ENCODE assay signal across 32 cellular contexts in the genomic region with DNA sequence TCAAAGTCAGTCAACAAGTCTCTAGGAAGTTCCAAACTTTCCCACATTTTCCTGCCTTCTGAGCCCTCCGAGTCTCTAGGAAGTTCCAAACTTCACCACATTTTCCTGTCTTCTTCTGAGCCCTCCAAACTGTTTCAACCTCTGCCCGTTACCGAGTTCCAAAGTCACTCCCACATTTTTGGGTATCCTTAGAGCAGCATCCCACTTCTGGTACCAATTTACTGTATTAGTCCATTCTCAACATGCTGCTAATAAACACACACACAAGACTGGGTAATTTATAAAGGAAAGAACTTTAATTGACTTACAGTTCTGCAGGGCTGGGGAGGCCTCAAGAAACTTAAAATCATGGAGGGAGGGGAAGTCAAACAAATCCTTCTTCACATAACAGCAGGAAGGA.
"Had no signal": no experiment of that assay in that cellular context is flagged by ENCODE, and none has a peak within 500 bp of the region (broad histone marks: within the 10 kb centered on the region; RNA-seq: fewer than 3 reads in every experiment).

No MANE protein-coding gene starts in this region.

- H3K9me3 ChIP-seq: adrenal gland had no signal

- FAIRE-seq: astrocyte had no signal

- DNase-seq: activated effector memory CD4-positive, alpha-beta T cell treated with anti-CD3 and anti-CD28 coated beads, Interleukin-2, amount 50 U/mL, for 16 hours; activated effector memory CD4-positive, alpha-beta T cell treated with Interleukin-2 at 50 U/mL for 16 hours; activated gamma-delta T cell; activated gamma-delta T cell treated with Interleukin-2 at 50 U/mL for 16 hours; activated naive CD4-positive, alpha-beta T cell; activated naive CD4-positive, alpha-beta T cell treated with anti-CD3 and anti-CD28 coated beads for 36 hours; activated naive CD4-positive, alpha-beta T cell treated with anti-CD3 and anti-CD28 coated beads, Interleukin-2, amount 10 ng/mL, durations not matched to agents 7 days and 5 days; activated naive CD4-positive, alpha-beta T cell treated with anti-CD3 and anti-CD28 coated beads, Interleukin-2, amount 50 U/mL, for 16 hours; activated naive CD4-positive, alpha-beta T cell treated with Interleukin-2 at 50 U/mL for 16 hours; activated naive CD8-positive, alpha-beta T cell treated with anti-CD3 and anti-CD28 coated beads for 36 hours; activated naive CD8-positive, alpha-beta T cell treated with anti-CD3 and anti-CD28 coated beads, Interleukin-2, amount 10 ng/mL, durations not matched to agents 7 days and 5 days; activated naive CD8-positive, alpha-beta T cell treated with anti-CD3 and anti-CD28 coated beads, Interleukin-2, amount 50 U/mL, for 24 hours; activated T-cell treated with anti-CD3 and anti-CD28 coated beads, Interleukin-2, amount 50 U/mL, for 1 hour; activated T-cell treated with anti-CD3 and anti-CD28 coated beads, Interleukin-2, amount 50 U/mL, for 24 hours; activated T-cell treated with anti-CD3 and anti-CD28 coated beads, Interleukin-2, amount 50 U/mL, for 4 hours; activated T-cell treated with anti-CD3 and anti-CD28 coated beads, Interleukin-2, amount 50 U/mL, for 48 hours; activated T-cell treated with anti-CD3 and anti-CD28 coated beads, Interleukin-2, amount 50 U/mL, for 72 hours; adrenal gland; amniotic stem cell; amygdala; anterior cingulate cortex; aorta; body of pancreas; brain microvascular endothelial cell; caudate nucleus; central memory CD4-positive, alpha-beta T cell; cerebellar nuclear complex had no signal

- ATAC-seq: activated naive CD4-positive, alpha-beta T cell treated with anti-CD3 and anti-CD28 coated beads, Interleukin-2, amount 50 U/mL, for 72 hours; activated naive CD8-positive, alpha-beta T cell treated with anti-CD3 and anti-CD28 coated beads, Interleukin-2, amount 50 U/mL, for 24 hours; activated T-cell treated with anti-CD3 and anti-CD28 coated beads, Interleukin-2, amount 50 U/mL, for 4 hours; activated T-cell treated with anti-CD3 and anti-CD28 coated beads, Interleukin-2, amount 50 U/mL, for 72 hours; activated T-helper 17 cell treated with anti-CD3 and anti-CD28 coated beads, Interleukin-2, amount 50 U/mL, for 72 hours; body of pancreas had no signal

- H3K27me3 ChIP-seq: adrenal gland, body of pancreas, brain microvascular endothelial cell, breast epithelium had no signal

- H3K36me3 ChIP-seq: adrenal gland, brain microvascular endothelial cell, breast epithelium, cardiac muscle cell had no signal

- H3K4me1 ChIP-seq: adrenal gland, body of pancreas, breast epithelium had no signal

- H3K27ac ChIP-seq: adrenal gland, body of pancreas, brain microvascular endothelial cell, breast epithelium, cardiac muscle cell had no signal

- H3K4me3 ChIP-seq: adrenal gland, body of pancreas, breast epithelium, cardiac muscle cell had no signal
